11 cellular contexts compared by ENCODE assay signal in genomic region chr3:142576792-142577191, GRCh38. TPM values are rescaled to one million over a fixed set of nuclear protein-coding genes. Genes with fewer than 3 reads are reported as not detected.
DNase-seq lines count a peak whose midpoint lies in the region; ATAC-seq and TF ChIP-seq lines count a peak whose summit lies in the region.
"Had no signal": no experiment of that assay in that cellular context is flagged by ENCODE, and none has a peak within 500 bp of the region (broad histone marks: within the 10 kb centered on the region; RNA-seq: fewer than 3 reads in every experiment).

No MANE protein-coding gene starts in this region.

- no peak overlapping the region for H3K27ac Mint-ChIP-seq in activated CD4-positive, alpha-beta T cell treated with anti-CD3 and anti-CD28 coated beads, Interleukin-2, amount 10 ng/mL, durations not matched to agents 7 days and 5 days

- CTCF ChIA-PET in activated CD4-positive, alpha-beta T cell treated with anti-CD3 and anti-CD28 coated beads, Interleukin-2, amount 10 ng/mL, durations not matched to agents 7 days and 5 days (lab: Charles Lee), result interaction anchor here (0.7 to 1.2 kb wide), 3 partner anchors 14 to 50 kb away, joined by 3 read pairs; no protein-coding TSS in a partner anchor
- CTCF ChIA-PET in mammary epithelial cell (lab: Charles Lee; ENCODE audit: low non-redundant PET), result no interaction called here

- H3K79me2 ChIP-seq in OCI-LY3 (ENCODE audit: low read length) (peaks cover 66% of the 10 kb centered on the region), mammary epithelial cell (ENCODE audit: insufficient read depth, low read length) (peaks cover 66% of the 10 kb centered on the region), osteoblast (ENCODE audit: insufficient read depth, low read length) (peaks cover 63% of the 10 kb centered on the region)

- BruUV-seq in mammary epithelial cell (replicated peaks; lab: Mats Ljungman, UMichigan), result no TSS peak

- H3K27me3 ChIP-seq in OCI-LY3 (ENCODE audit: low read depth, low read length), result peaks cover 5% of the 10 kb centered on the region; the same call in 1 of the 2 replicates
- H3K27me3 ChIP-seq in mammary epithelial cell (ENCODE audit: insufficient read depth, low read length), result no peaks in the 10 kb centered on the region
- H3K27me3 ChIP-seq in osteoblast (ENCODE audit: insufficient read depth, low read length), result no peaks in the 10 kb centered on the region
- H3K27me3 ChIP-seq in suprapubic skin, result no peaks in the 10 kb centered on the region

- peak overlapping the region; percentile 95 for H3K4me3 Mint-ChIP-seq in activated CD4-positive, alpha-beta T cell treated with anti-CD3 and anti-CD28 coated beads, Interleukin-2, amount 10 ng/mL, durations not matched to agents 7 days and 5 days

- H3K27me3 Mint-ChIP-seq in activated CD4-positive, alpha-beta T cell treated with anti-CD3 and anti-CD28 coated beads, Interleukin-2, amount 10 ng/mL, durations not matched to agents 7 days and 5 days, result peaks cover 6% of the 10 kb centered on the region

- peak overlapping the region; percentile 87; the same call in 1 of the 2 replicates for H3K9ac ChIP-seq in OCI-LY3 (ENCODE audit: low read length)
- no peak overlapping the region for H3K9ac ChIP-seq in mammary epithelial cell (ENCODE audit: insufficient read depth, low read length)

- H4K20me1 ChIP-seq in OCI-LY3 (ENCODE audit: insufficient read depth, low read length) (0 out of 2 replicates have a peak, but pooled peaks cover 2% of the 10 kb centered on the region), mammary epithelial cell (ENCODE audit: insufficient read depth, low read length) (no peaks in the 10 kb centered on the region), osteoblast (ENCODE audit: insufficient read depth, low read length) (no peaks in the 10 kb centered on the region)

- H3K4me1 Mint-ChIP-seq in activated CD4-positive, alpha-beta T cell treated with anti-CD3 and anti-CD28 coated beads, Interleukin-2, amount 10 ng/mL, durations not matched to agents 7 days and 5 days, result peaks cover 51% of the 10 kb centered on the region

- H3K9me3 ChIP-seq in OCI-LY3 (ENCODE audit: insufficient read depth, low read length), result no peaks in the 10 kb centered on the region
- no peaks in the 10 kb centered on the region for H3K9me3 ChIP-seq in mammary epithelial cell (replicated peaks; ENCODE audit: insufficient read depth, low read length)
- H3K9me3 ChIP-seq in osteoblast (ENCODE audit: low read depth, low read length), result no peaks in the 10 kb centered on the region
- H3K9me3 ChIP-seq in suprapubic skin, result no peaks in the 10 kb centered on the region

- TF ChIP-seq CTCF in OCI-LY3 (IDR thresholded peaks at IDR 0.05; ENCODE audit: low read depth, low read length) (no peak), mammary epithelial cell (conservative IDR thresholded peaks at IDR 0.05 in 1 of 2, IDR thresholded peaks at IDR 0.05 in 1 of 2; ENCODE audit: extremely low read depth in 1 of 2, insufficient read depth in 1 of 2, low read depth in 1 of 2, low read length in 2 of 2) (no peak), osteoblast (IDR thresholded peaks at IDR 0.05; ENCODE audit: extremely low read depth, low read depth, low read length) (no peak), suprapubic skin (IDR thresholded peaks at IDR 0.05) (no peak)

- peaks cover 8% of the 10 kb centered on the region for H3K36me3 ChIP-seq in OCI-LY3 (replicated peaks; ENCODE audit: low read depth, low read length)
- H3K36me3 ChIP-seq in mammary epithelial cell (ENCODE audit: insufficient read depth, low read length), result no peaks in the 10 kb centered on the region
- H3K36me3 ChIP-seq in osteoblast (ENCODE audit: insufficient read depth, low read length), result no peaks in the 10 kb centered on the region
- no peaks in the 10 kb centered on the region for H3K36me3 ChIP-seq in suprapubic skin

- intact Hi-C loops in mammary epithelial cell (cut with micrococcal nuclease), result loop anchor here (5.0 kb wide), 1 partner anchor 426 kb away; the partner anchor contains the start of gene U2SURP

- TF ChIP-seq POLR2A in suprapubic skin (IDR thresholded peaks at IDR 0.05), result no peak

- H2AFZ ChIP-seq in OCI-LY3 (ENCODE audit: low read depth, low read length) (no peak overlapping the region), mammary epithelial cell (ENCODE audit: low read depth, low read length) (no peak overlapping the region), osteoblast (ENCODE audit: low read length) (no peak overlapping the region)

- H3K4me2 ChIP-seq in OCI-LY3 (ENCODE audit: low read length) (peak overlapping the region; percentile 97), mammary epithelial cell (ENCODE audit: insufficient read depth, low read depth, low read length) (peak overlapping the region; percentile 91), osteoblast (ENCODE audit: insufficient read depth, low read length) (peak overlapping the region; percentile 91)

- POLR2A ChIA-PET in activated CD4-positive, alpha-beta T cell treated with anti-CD3 and anti-CD28 coated beads, Interleukin-2, amount 10 ng/mL, durations not matched to agents 7 days and 5 days (lab: Charles Lee), result interaction anchor here (1.0 kb wide), 1 partner anchor 13 kb away, joined by 4 read pairs; no protein-coding TSS in a partner anchor

- no peak for ATAC-seq in GM21723 (IDR thresholded peaks at IDR 0.05; ENCODE audit: unreplicated experiment)

- no peak for DNase-seq in activated CD4-positive, alpha-beta T cell treated with anti-CD3 and anti-CD28 coated beads, Interleukin-2, amount 10 ng/mL, durations not matched to agents 7 days and 5 days
- DNase-seq in activated CD4-positive, alpha-beta T cell treated with anti-CD3 and anti-CD28 coated beads, Interleukin-2, amount 50 U/mL, for 4 hours, result no peak
- no peak for DNase-seq in mammary epithelial cell
- no peak for DNase-seq in osteoblast (ENCODE audit: insufficient read length, low spot score, missing footprints)
- DNase-seq in DMS153 treated with DMSO at 0.1 percent for 48 hours (lab: John Stamatoyannopoulos, UW; ENCODE audit: unreplicated experiment), result no peak
- no peak for DNase-seq in suprapubic skin (ENCODE audit: low spot score in 2 of 2)
- DNase-seq: Kasumi-1; NCI-H2171; stimulated activated CD4-positive, alpha-beta T cell treated with anti-CD3 and anti-CD28 coated beads, Interleukin-15, amount 100 ng/mL, for 24 hours had no signal

- no peak for TF ChIP-seq EP300 in suprapubic skin (IDR thresholded peaks at IDR 0.05)

- H3K9me3 Mint-ChIP-seq in activated CD4-positive, alpha-beta T cell treated with anti-CD3 and anti-CD28 coated beads, Interleukin-2, amount 10 ng/mL, durations not matched to agents 7 days and 5 days, result no peaks in the 10 kb centered on the region

- dilution Hi-C loops in mammary epithelial cell (cut with HindIII; ENCODE audit: low sequenced_read_pairs), result loop anchor here (25.0 kb wide), 2 partner anchors 261 to 411 kb away; no protein-coding TSS in a partner anchor

- H3K27ac ChIP-seq in OCI-LY3 (ENCODE audit: low read length), result no peak overlapping the region
- no peak overlapping the region for H3K27ac ChIP-seq in mammary epithelial cell (ENCODE audit: insufficient read depth, low read depth, low read length)
- H3K27ac ChIP-seq in osteoblast (ENCODE audit: low read depth, low read length), result no peak overlapping the region
- H3K27ac ChIP-seq in suprapubic skin, result no peak overlapping the region

- H3K4me1 ChIP-seq in OCI-LY3 (ENCODE audit: low read length) (peaks cover 20% of the 10 kb centered on the region), mammary epithelial cell (ENCODE audit: insufficient read depth, low read length) (peaks cover 13% of the 10 kb centered on the region), osteoblast (ENCODE audit: insufficient read depth, low read length) (peaks cover 23% of the 10 kb centered on the region), suprapubic skin (peaks cover 36% of the 10 kb centered on the region)

- H3K4me3 ChIP-seq in OCI-LY3 (ENCODE audit: low read length), result peak overlapping the region; percentile 94
- no peak overlapping the region for H3K4me3 ChIP-seq in mammary epithelial cell (replicated peaks in 1 of 3; ENCODE audit: insufficient read depth in 1 of 3, low read depth in 2 of 3, low read length in 3 of 3)
- H3K4me3 ChIP-seq in osteoblast (ENCODE audit: insufficient read depth, low read length), result no peak overlapping the region
- H3K4me3 ChIP-seq in suprapubic skin, result no peak overlapping the region

- H3K36me3 Mint-ChIP-seq in activated CD4-positive, alpha-beta T cell treated with anti-CD3 and anti-CD28 coated beads, Interleukin-2, amount 10 ng/mL, durations not matched to agents 7 days and 5 days (ENCODE audit: low read depth), result peaks cover 11% of the 10 kb centered on the region

- in situ Hi-C loops in mammary epithelial cell (cut with MboI; ENCODE audit: low sequenced_read_pairs in 2 of 2), result loop anchor here in 1 of 2 donors (25.0 kb wide), 1 partner anchor 236 kb away; no protein-coding TSS in a partner anchor

RNA-seq across cellular contexts. Expression of gene ATR, which starts 1.7 kb away (rescaled TPM):
- 10 to 100 TPM; 31.5 to 31.8 TPM for total RNA-seq in activated CD4-positive, alpha-beta T cell treated with anti-CD3 and anti-CD28 coated beads, Interleukin-2, amount 10 ng/mL, durations not matched to agents 7 days and 5 days
- 10 to 100 TPM; 31.1 to 43.2 TPM for total RNA-seq in mammary epithelial cell
- polyA plus RNA-seq in mammary epithelial cell, result 11.7 TPM
- polyA minus RNA-seq in mammary epithelial cell, result 28.9 TPM
- total RNA-seq in osteoblast, result 22.1 and 23.6 TPM in 2 replicates
- 10 to 100 TPM; 15.0 to 36.0 (median 15.9) TPM for total RNA-seq in suprapubic skin

RNA-seq across cellular contexts. Expression of gene PLS1, which starts 19.4 kb away (rescaled TPM):
- 1 to 10 TPM; 2.1 to 2.6 TPM for total RNA-seq in activated CD4-positive, alpha-beta T cell treated with anti-CD3 and anti-CD28 coated beads, Interleukin-2, amount 10 ng/mL, durations not matched to agents 7 days and 5 days
- total RNA-seq in mammary epithelial cell (1 to 10 TPM; 4.0 to 6.8 TPM), osteoblast (0.88 and 1.1 TPM in 2 replicates), suprapubic skin (1 to 10 TPM; 4.4 to 9.1 (median 7.5) TPM)
- 7.1 TPM for polyA plus RNA-seq in mammary epithelial cell
- polyA minus RNA-seq in mammary epithelial cell, result 22.1 TPM
